ENCODE assay signal across 1 cellular context in genomic region chr19:12991296-12991695, GRCh38.
TF ChIP-seq lines count a peak whose summit lies in the region.

No MANE protein-coding gene starts in this region.

TF ChIP-seq in IMR-90, 13 proteins besides CTCF, POLR2A, EP300 and RAD21:
- TF ChIP-seq SMC3 (IDR thresholded peaks at IDR 0.05; ENCODE audit: low read depth, low read length) (no peak), CHD1 (IDR thresholded peaks at IDR 0.05; ENCODE audit: low read depth, low read length) (no peak), MAZ (IDR thresholded peaks at IDR 0.05; ENCODE audit: borderline replicate concordance, low read depth, low read length) (no peak)
